11 cellular contexts compared by ENCODE assay signal in the genomic region with DNA sequence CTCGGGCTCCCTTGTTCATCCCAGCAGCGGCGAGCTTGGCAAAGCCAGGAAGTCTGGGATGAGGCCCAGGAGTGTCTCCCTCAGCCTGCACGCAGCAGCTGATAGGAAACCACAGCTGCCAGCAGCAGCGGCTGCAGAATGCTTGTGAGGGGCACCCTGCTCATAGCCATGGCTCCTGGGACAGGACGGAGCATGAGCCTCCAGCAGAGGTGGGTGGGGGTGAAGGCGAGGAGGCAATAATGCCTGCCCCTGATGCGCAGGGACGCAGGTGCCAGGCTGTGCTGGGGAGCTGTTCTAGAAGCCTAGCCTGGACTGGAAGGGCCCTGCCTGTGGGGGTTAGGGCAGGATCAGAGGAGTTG.
DNase-seq lines count a peak whose midpoint lies in the region; ATAC-seq, FAIRE-seq and TF ChIP-seq lines count a peak whose summit lies in the region.
"Had no signal": no experiment of that assay in that cellular context is flagged by ENCODE, and none has a peak within 500 bp of the region (broad histone marks: within the 10 kb centered on the region; RNA-seq: fewer than 3 reads in every experiment).

No MANE protein-coding gene starts in this region.

- no peak overlapping the region for H3K4ac ChIP-seq in H1 (replicated peaks; ENCODE audit: insufficient read length, low read depth, low read length)

- no peak overlapping the region for H2AK5ac ChIP-seq in H1 (ENCODE audit: low read depth, low read length)

- no peak for TF ChIP-seq CTCF in CD4-positive, alpha-beta T cell (IDR thresholded peaks at IDR 0.05)
- TF ChIP-seq CTCF in H1 (IDR thresholded peaks at IDR 0.05; ENCODE audit: control extremely low read depth in 1 of 3, insufficient read depth in 1 of 3, low read depth in 1 of 3, low read length in 3 of 3) = no peak
- no peak for TF ChIP-seq CTCF in neural crest cell (conservative IDR thresholded peaks at IDR 0.05)
- no peak for TF ChIP-seq CTCF in PC-9 (conservative IDR thresholded peaks at IDR 0.05)

- no TSS peak for BruUV-seq in PC-9 (replicated peaks; lab: Mats Ljungman, UMichigan)

- H2BK15ac ChIP-seq in H1 (ENCODE audit: low read length) = no peak overlapping the region

- no peak overlapping the region for H3K9ac ChIP-seq in H1 (replicated peaks in 1 of 4; ENCODE audit: extremely low read depth in 1 of 4, low read depth in 3 of 4, low read length in 3 of 4)

- H3K27ac Mint-ChIP-seq in CD4-positive, alpha-beta T cell = peak overlapping the region; percentile 85
- H3K27ac Mint-ChIP-seq in neural crest cell (ENCODE audit: unreplicated experiment) = peak overlapping the region; percentile 27

- no peak overlapping the region for H3K4me3 ChIP-seq in MG63
- no peak overlapping the region for H3K4me3 ChIP-seq in H1 (ENCODE audit: extremely low read depth in 1 of 4, insufficient read depth in 2 of 4, low read depth in 3 of 4, low read length in 4 of 4)
- no peak overlapping the region for H3K4me3 ChIP-seq in PC-9
- H3K4me3 ChIP-seq: vagina had no signal

- H2BK20ac ChIP-seq in H1 (ENCODE audit: low read length) = peak overlapping the region; percentile 84; the same call in 1 of the 2 replicates

- H3K4me2 ChIP-seq in H1 (ENCODE audit: insufficient read depth in 1 of 2, low read depth in 2 of 2, low read length in 2 of 2) (no peak overlapping the region), PC-9 (no peak overlapping the region)

- intact Hi-C loops in CD4-positive, alpha-beta T cell (cut with DNase I, micrococcal nuclease) = loop anchor here (5.0 to 10.0 kb wide), 4 partner anchors 48 to 972 kb away; a partner anchor contains a TSS
- intact Hi-C loops in PC-9 (cut with micrococcal nuclease; ENCODE audit: unreplicated experiment) = no loop called here

- H3K56ac ChIP-seq in H1 (replicated peaks; ENCODE audit: insufficient read length, low read depth, low read length) = no peak overlapping the region

- no peak overlapping the region; the same call in 1 of the 2 replicates for H4K8ac ChIP-seq in H1 (ENCODE audit: extremely low read depth, insufficient read depth, low read length)

- no peaks in the 10 kb centered on the region for H3K79me1 ChIP-seq in H1 (ENCODE audit: low read depth, low read length)

- H3K4me1 ChIP-seq in H1 (replicated peaks in 1 of 4; ENCODE audit: control insufficient read depth in 3 of 4, insufficient read depth in 4 of 4, low read length in 3 of 4) (peaks cover 3 to 15% (median 9%) of the 10 kb centered on the region in 4 experiments; a peak in 5 of 7 replicates), PC-9 (replicated peaks; ENCODE audit: insufficient read depth) (peaks cover 11% of the 10 kb centered on the region)

- WGBS in H1 (ENCODE audit: extremely low coverage in 1 of 2, insufficient coverage in 1 of 2, insufficient read length in 1 of 2, insufficient replicate concordance in 2 of 2, low coverage in 1 of 2, low lambda C conversion rate in 2 of 2, missing lambda C conversion rate in 1 of 2), 2 experiments = 87% methylated on average over 9 of the region's 9 CpGs; no CpG with 5 or more reads in 1 of the 2 experiments

- no peaks in the 10 kb centered on the region for H3K27me3 ChIP-seq in CD4-positive, alpha-beta T cell (ENCODE audit: control insufficient read depth, insufficient read depth, low read length)
- H3K27me3 ChIP-seq in MG63 (no peaks in the 10 kb centered on the region), H1 (replicated peaks in 1 of 4; ENCODE audit: control insufficient read depth in 3 of 4, extremely low read depth in 1 of 4, insufficient read depth in 3 of 4, low read length in 3 of 4) (peaks cover 0 to 10% (median 6%) of the 10 kb centered on the region in 4 experiments; a peak in 2 of 7 replicates), PC-9 (ENCODE audit: insufficient read depth, low read depth) (no peaks in the 10 kb centered on the region)
- H3K27me3 ChIP-seq: vagina had no signal

- H3K4me1 Mint-ChIP-seq in CD4-positive, alpha-beta T cell (ENCODE audit: low read depth) = peaks cover 83% of the 10 kb centered on the region
- peaks cover 20% of the 10 kb centered on the region for H3K4me1 Mint-ChIP-seq in neural crest cell

- H2AFZ ChIP-seq in H1 (ENCODE audit: low read length) (no peak overlapping the region), PC-9 (no peak overlapping the region)

- no peaks in the 10 kb centered on the region for H3K9me3 Mint-ChIP-seq in CD4-positive, alpha-beta T cell
- peaks cover 7% of the 10 kb centered on the region for H3K9me3 Mint-ChIP-seq in neural crest cell

- TF ChIP-seq POLR2A in H1 (IDR thresholded peaks at IDR 0.05; ENCODE audit: control extremely low read depth in 1 of 2, low read depth in 2 of 2, low read length in 2 of 2) = no peak

- H2BK120ac ChIP-seq in H1 (replicated peaks; ENCODE audit: low read depth, low read length) = no peak overlapping the region

- no peaks in the 10 kb centered on the region for H3K9me2 ChIP-seq in PC-9 (ENCODE audit: insufficient read depth)

- DNase-seq in CD4-positive, alpha-beta T cell = no peak
- peak; percentile 88 for DNase-seq in MG63
- DNase-seq in H1 (ENCODE audit: low read depth in 1 of 2, low spot score in 2 of 2) = no peak
- DNase-seq in neural crest cell (ENCODE audit: low read depth, low spot score) = no peak
- no peak for DNase-seq in PC-9
- DNase-seq in GDM1 (lab: John Stamatoyannopoulos, UW) = no peak
- no peak for DNase-seq in NCI-H510A treated with DMSO at 0.1 percent for 48 hours (lab: John Stamatoyannopoulos, UW)
- DNase-seq: DMS53, NCI-H1417 treated with DMSO at 0.1 percent for 48 hours had no signal

- no peak overlapping the region for H3K18ac ChIP-seq in H1 (ENCODE audit: extremely low read depth, low read length)

- peak overlapping the region; percentile 64; the same call in 1 of the 2 replicates for H2BK12ac ChIP-seq in H1 (ENCODE audit: low read depth, low read length)

- no peak overlapping the region for H3K4me3 Mint-ChIP-seq in CD4-positive, alpha-beta T cell
- no peak overlapping the region for H3K4me3 Mint-ChIP-seq in neural crest cell

- H4K20me1 ChIP-seq in H1 (replicated peaks in 1 of 2; ENCODE audit: control insufficient read depth in 1 of 2, insufficient read depth in 2 of 2, low read length in 2 of 2) (no peaks in the 10 kb centered on the region), PC-9 (ENCODE audit: insufficient read depth) (no peaks in the 10 kb centered on the region)

- TF ChIP-seq RAD21 in H1 (IDR thresholded peaks at IDR 0.05 in 1 of 2, conservative IDR thresholded peaks at IDR 0.05 in 1 of 2; ENCODE audit: low read depth in 2 of 2, low read length in 2 of 2) = no peak

- H3K36me3 ChIP-seq in MG63 (no peaks in the 10 kb centered on the region), H1 (ENCODE audit: control insufficient read depth in 2 of 4, insufficient read depth in 4 of 4, low read length in 3 of 4) (no peaks in the 10 kb centered on the region), PC-9 (ENCODE audit: low read depth) (no peaks in the 10 kb centered on the region)
- H3K36me3 ChIP-seq: vagina had no signal

- H3K27me3 Mint-ChIP-seq in CD4-positive, alpha-beta T cell = no peaks in the 10 kb centered on the region
- H3K27me3 Mint-ChIP-seq in neural crest cell (ENCODE audit: low read depth) = no peaks in the 10 kb centered on the region

- H3K9me3 ChIP-seq in CD4-positive, alpha-beta T cell (ENCODE audit: control insufficient read depth, low read length) = peaks cover 5% of the 10 kb centered on the region
- H3K9me3 ChIP-seq in MG63 (peaks cover 21% of the 10 kb centered on the region), H1 (ENCODE audit: insufficient read depth in 2 of 2, low read depth in 1 of 2, low read length in 1 of 2) (peaks cover 8 to 9% of the 10 kb centered on the region in 2 experiments; a peak in 2 of 4 replicates), PC-9 (ENCODE audit: insufficient read depth, low read depth) (peaks cover 20% of the 10 kb centered on the region; the same call in 1 of the 2 replicates)
- H3K9me3 ChIP-seq: vagina had no signal

- peaks cover 22% of the 10 kb centered on the region for H3F3A ChIP-seq in PC-9 (ENCODE audit: insufficient read depth, low read depth)

- TF ChIP-seq EP300 in H1 (IDR thresholded peaks at IDR 0.05; ENCODE audit: borderline replicate concordance in 1 of 2, low read depth in 2 of 2, low read length in 2 of 2) = no peak

- no peak overlapping the region for H4K91ac ChIP-seq in H1 (replicated peaks; ENCODE audit: insufficient read length, low read length)

- POLR2A ChIA-PET in CD4-positive, alpha-beta T cell (lab: Charles Lee) = interaction anchor here (0.7 to 2.2 kb wide), 3 partner anchors 64 to 973 kb away, joined by 3 to 12 read pairs (median 4); no protein-coding TSS in a partner anchor
- POLR2A ChIA-PET in H1 (lab: Charles Lee; ENCODE audit: partially characterized antibody) = interaction anchor here (0.9 to 1.2 kb wide), 2 partner anchors 12 to 22 kb away, joined by 4 to 5 read pairs; no protein-coding TSS in a partner anchor
- POLR2A ChIA-PET in PC-9 (lab: Charles Lee; ENCODE audit: unreplicated experiment) = no interaction called here

- H4K5ac ChIP-seq in H1 (ENCODE audit: insufficient read length, low read depth, low read length) = no peak overlapping the region

- H3K23me2 ChIP-seq in H1 (ENCODE audit: low read depth, low read length) = no peaks in the 10 kb centered on the region

- no peak overlapping the region for H3K14ac ChIP-seq in H1 (ENCODE audit: insufficient read length)

- H3K79me2 ChIP-seq in H1 (ENCODE audit: control insufficient read depth in 1 of 2, insufficient read depth in 2 of 2, low read length in 2 of 2) (no peaks in the 10 kb centered on the region), PC-9 (ENCODE audit: low read depth) (no peaks in the 10 kb centered on the region)

- FAIRE-seq in H1 (lab: Jason Lieb, UNC) = no peak

- CTCF ChIA-PET in CD4-positive, alpha-beta T cell (lab: Charles Lee) = no interaction called here
- CTCF ChIA-PET in H1 (lab: Charles Lee; ENCODE audit: partially characterized antibody) (interaction anchor here (0.9 to 2.2 kb wide), 8 partner anchors 10 to 367 kb away, joined by 3 to 8 read pairs (median 3); no protein-coding TSS in a partner anchor), PC-9 (lab: Charles Lee) (no interaction called here)

- no peak overlapping the region for H2BK5ac ChIP-seq in H1 (ENCODE audit: low read depth, low read length)

- no peaks in the 10 kb centered on the region for H3K36me3 Mint-ChIP-seq in CD4-positive, alpha-beta T cell (ENCODE audit: low read depth)
- H3K36me3 Mint-ChIP-seq in neural crest cell (ENCODE audit: low read depth) = peaks cover 6% of the 10 kb centered on the region

- no peak for ATAC-seq in CD4-positive, alpha-beta T cell (ENCODE audit: poor library complexity)
- no peak for ATAC-seq in HG03175 (IDR thresholded peaks at IDR 0.05; ENCODE audit: unreplicated experiment)

- H3K27ac ChIP-seq in CD4-positive, alpha-beta T cell (ENCODE audit: low read depth, low read length) = no peak overlapping the region
- H3K27ac ChIP-seq in H1 (ENCODE audit: low read depth, low read length) (no peak overlapping the region), PC-9 (no peak overlapping the region)
- H3K27ac ChIP-seq: vagina had no signal

- no peak overlapping the region for H3K23ac ChIP-seq in H1 (ENCODE audit: insufficient read length)

TF ChIP-seq in H1, 55 proteins besides CTCF, POLR2A, EP300 and RAD21 (continues in another document):
- TF ChIP-seq HDAC2 (IDR thresholded peaks at IDR 0.05; ENCODE audit: borderline replicate concordance in 1 of 2, low read depth in 2 of 2, low read length in 2 of 2) (no peak), ASH2L (IDR thresholded peaks at IDR 0.05; ENCODE audit: low read length) (no peak)
